20 cellular contexts compared by ENCODE assay signal in genomic region chr2:85867121-85867520, GRCh38. TPM values are rescaled to one million over a fixed set of nuclear protein-coding genes. Genes with fewer than 3 reads are reported as not detected.
DNase-seq lines count a peak whose midpoint lies in the region; ATAC-seq, FAIRE-seq and TF ChIP-seq lines count a peak whose summit lies in the region.
"Had no signal": no experiment of that assay in that cellular context is flagged by ENCODE, and none has a peak within 500 bp of the region (broad histone marks: within the 10 kb centered on the region; RNA-seq: fewer than 3 reads in every experiment).

No MANE protein-coding gene starts in this region.

- no peaks in the 10 kb centered on the region for H3K27me3 Mint-ChIP-seq in CD4-positive, alpha-beta T cell
- no peaks in the 10 kb centered on the region for H3K27me3 Mint-ChIP-seq in naive thymus-derived CD8-positive, alpha-beta T cell
- H3K27me3 Mint-ChIP-seq in activated naive CD4-positive, alpha-beta T cell treated with anti-CD3 and anti-CD28 coated beads, Interleukin-2, amount 10 ng/mL, durations not matched to agents 7 days and 5 days: no peaks in the 10 kb centered on the region

- no peaks in the 10 kb centered on the region for H3K36me3 ChIP-seq in WERI-Rb-1

- ATAC-seq in A549 (no peak), GM18502 (IDR thresholded peaks at IDR 0.05; ENCODE audit: poor library complexity, unreplicated experiment) (no peak), HG02623 (IDR thresholded peaks at IDR 0.05; ENCODE audit: unreplicated experiment) (no peak)
- ATAC-seq in CD4-positive, alpha-beta T cell (ENCODE audit: poor library complexity): no peak
- ATAC-seq in naive thymus-derived CD8-positive, alpha-beta T cell: no peak
- ATAC-seq: PC-3, SK-N-SH treated with all-trans-retinoic acid at 6 μM for 48 hours had no signal

- CTCF ChIA-PET in A549 (lab: Yijun Ruan, JAX): interaction anchor here (0.9 to 5.7 kb wide), 6 partner anchors 12 to 216 kb away, joined by 4 to 38 read pairs (median 12); partner anchors contain the start of gene ST3GAL5
- CTCF ChIA-PET in CD4-positive, alpha-beta T cell (lab: Charles Lee): interaction anchor here (1.1 to 1.8 kb wide), 2 partner anchors 21 to 53 kb away, joined by 3 to 11 read pairs; partner anchors contain the start of gene ST3GAL5
- CTCF ChIA-PET in activated naive CD4-positive, alpha-beta T cell treated with anti-CD3 and anti-CD28 coated beads, Interleukin-2, amount 10 ng/mL, durations not matched to agents 7 days and 5 days (lab: Charles Lee): interaction anchor here (0.6 to 1.5 kb wide), 2 partner anchors 196 to 211 kb away, joined by 3 to 5 read pairs; no protein-coding TSS in a partner anchor

- H3K27ac Mint-ChIP-seq in CD4-positive, alpha-beta T cell: peak overlapping the region; percentile 63
- H3K27ac Mint-ChIP-seq in naive thymus-derived CD8-positive, alpha-beta T cell: peak overlapping the region in 7 of 10 donors; percentile 29 to 100 (median 66)
- no peak overlapping the region for H3K27ac Mint-ChIP-seq in activated naive CD4-positive, alpha-beta T cell treated with anti-CD3 and anti-CD28 coated beads, Interleukin-2, amount 10 ng/mL, durations not matched to agents 7 days and 5 days

- H3K4me3 Mint-ChIP-seq in CD4-positive, alpha-beta T cell: no peak overlapping the region
- H3K4me3 Mint-ChIP-seq in naive thymus-derived CD8-positive, alpha-beta T cell: peak overlapping the region in 1 of 10 donors; percentile 36
- H3K4me3 Mint-ChIP-seq in activated naive CD4-positive, alpha-beta T cell treated with anti-CD3 and anti-CD28 coated beads, Interleukin-2, amount 10 ng/mL, durations not matched to agents 7 days and 5 days: no peak overlapping the region

- H3K27me3 ChIP-seq in CD4-positive, alpha-beta T cell (ENCODE audit: control insufficient read depth, insufficient read depth, low read length): no peaks in the 10 kb centered on the region
- no peaks in the 10 kb centered on the region for H3K27me3 ChIP-seq in WERI-Rb-1 (ENCODE audit: insufficient read depth, low read depth, severe bottlenecking)

- H3K4me2 ChIP-seq in A549: no peak overlapping the region

- TF ChIP-seq POLR2A in A549 (IDR thresholded peaks at IDR 0.05; ENCODE audit: low read length): no peak

- DNase-seq in A549 (ENCODE audit: low read depth in 1 of 2, low spot score in 1 of 2) (no peak), WERI-Rb-1 (no peak)
- DNase-seq in CD4-positive, alpha-beta T cell: no peak
- DNase-seq in naive thymus-derived CD8-positive, alpha-beta T cell: no peak
- DNase-seq in activated naive CD4-positive, alpha-beta T cell treated with anti-CD3 and anti-CD28 coated beads, Interleukin-2, amount 10 ng/mL, durations not matched to agents 7 days and 5 days: no peak
- DNase-seq: Caco-2, DMS153, GDM1, HCEC 1CT, NCI-H1417 treated with DMSO at 0.1 percent for 48 hours, NCI-H187 treated with DMSO at 0.1 percent for 48 hours, NCI-H226, NCI-H524 treated with DMSO at 0.1 percent for 48 hours, PC-3, RPMI8226, SIG-M5 had no signal

- no peak overlapping the region for H3K4me3 ChIP-seq in A549
- no peak overlapping the region for H3K4me3 ChIP-seq in WERI-Rb-1 (ENCODE audit: low read depth, low read length)

- no peaks in the 10 kb centered on the region for H3K4me1 ChIP-seq in A549
- H3K4me1 ChIP-seq: Caco-2 had no signal

- H3K4me1 Mint-ChIP-seq in CD4-positive, alpha-beta T cell (ENCODE audit: low read depth): peaks cover 61% of the 10 kb centered on the region
- H3K4me1 Mint-ChIP-seq in naive thymus-derived CD8-positive, alpha-beta T cell: peaks cover 27 to 67% (median 59%) of the 10 kb centered on the region in 4 donors
- H3K4me1 Mint-ChIP-seq in activated naive CD4-positive, alpha-beta T cell treated with anti-CD3 and anti-CD28 coated beads, Interleukin-2, amount 10 ng/mL, durations not matched to agents 7 days and 5 days: peaks cover 42% of the 10 kb centered on the region

- no peak overlapping the region for H3K27ac ChIP-seq in A549
- H3K27ac ChIP-seq in CD4-positive, alpha-beta T cell (ENCODE audit: low read depth, low read length): no peak overlapping the region
- H3K27ac ChIP-seq in WERI-Rb-1: peak overlapping the region; percentile 67; the same call in 1 of the 2 replicates
- H3K27ac ChIP-seq: C4-2B had no signal

- peaks cover 48% of the 10 kb centered on the region for H3K36me3 Mint-ChIP-seq in CD4-positive, alpha-beta T cell (ENCODE audit: low read depth)
- H3K36me3 Mint-ChIP-seq in naive thymus-derived CD8-positive, alpha-beta T cell: peaks cover 0 to 53% (median 0%) of the 10 kb centered on the region in 3 donors
- peaks cover 59% of the 10 kb centered on the region for H3K36me3 Mint-ChIP-seq in activated naive CD4-positive, alpha-beta T cell treated with anti-CD3 and anti-CD28 coated beads, Interleukin-2, amount 10 ng/mL, durations not matched to agents 7 days and 5 days

- no peak for TF ChIP-seq RAD21 in A549 (conservative IDR thresholded peaks at IDR 0.05 in 1 of 2, IDR thresholded peaks at IDR 0.05 in 1 of 2)

- no peak for FAIRE-seq in A549 (lab: Jason Lieb, UNC)

- 81% methylated on average over 1 of the region's 1 CpG for WGBS in A549 (ENCODE audit: missing lambda C conversion rate)

- no peaks in the 10 kb centered on the region for H3K9me3 ChIP-seq in A549
- H3K9me3 ChIP-seq in CD4-positive, alpha-beta T cell (ENCODE audit: control insufficient read depth, low read length): no peaks in the 10 kb centered on the region
- no peaks in the 10 kb centered on the region for H3K9me3 ChIP-seq in WERI-Rb-1 (ENCODE audit: severe bottlenecking)
- H3K9me3 ChIP-seq: Caco-2 had no signal

- POLR2A ChIA-PET in A549 (lab: Yijun Ruan, JAX): no interaction called here
- POLR2A ChIA-PET in CD4-positive, alpha-beta T cell (lab: Charles Lee): interaction anchor here (0.7 to 4.2 kb wide), 2 partner anchors 21 to 40 kb away, joined by 3 to 20 read pairs; partner anchors contain the start of gene ST3GAL5
- POLR2A ChIA-PET in naive thymus-derived CD8-positive, alpha-beta T cell (lab: Charles Lee): interaction anchor here (0.8 to 1.9 kb wide), 2 partner anchors 10 to 19 kb away, joined by 3 to 7 read pairs; no protein-coding TSS in a partner anchor

- TF ChIP-seq CTCF in A549 (IDR thresholded peaks at IDR 0.05) (no peak), WERI-Rb-1 (IDR thresholded peaks at IDR 0.05; ENCODE audit: low read depth, low read length) (no peak)
- no peak for TF ChIP-seq CTCF in CD4-positive, alpha-beta T cell (IDR thresholded peaks at IDR 0.05)

- no peak for TF ChIP-seq EP300 in A549 (IDR thresholded peaks at IDR 0.05)

- H3K9me3 Mint-ChIP-seq in CD4-positive, alpha-beta T cell: no peaks in the 10 kb centered on the region
- H3K9me3 Mint-ChIP-seq in naive thymus-derived CD8-positive, alpha-beta T cell: no peaks in the 10 kb centered on the region
- no peaks in the 10 kb centered on the region for H3K9me3 Mint-ChIP-seq in activated naive CD4-positive, alpha-beta T cell treated with anti-CD3 and anti-CD28 coated beads, Interleukin-2, amount 10 ng/mL, durations not matched to agents 7 days and 5 days

- intact Hi-C loops in CD4-positive, alpha-beta T cell (cut with DNase I, micrococcal nuclease): no loop called here

TF ChIP-seq in A549, 52 proteins besides CTCF, POLR2A, EP300 and RAD21 (continues in another document):
- TF ChIP-seq RCOR1 (IDR thresholded peaks at IDR 0.05; ENCODE audit: low read depth, low read length): no peak
- no peak for TF ChIP-seq HMGXB4 (CRISPR knock-in tag; IDR thresholded peaks at IDR 0.05; ENCODE audit: borderline replicate concordance)
- no peak for TF ChIP-seq FOSL2 (IDR thresholded peaks at IDR 0.05)
- TF ChIP-seq FOSL2 (CRISPR knock-in tag; IDR thresholded peaks at IDR 0.05): no peak
- TF ChIP-seq CBX8 (IDR thresholded peaks at IDR 0.05): no peak
- TF ChIP-seq SMC3 (IDR thresholded peaks at IDR 0.05): no peak

RNA-seq across cellular contexts. Expression of gene ST3GAL5, which starts 21.7 kb away (rescaled TPM):
- 115 and 119 TPM in 2 replicates for polyA plus RNA-seq in A549 (2011; rRNA removed)
- polyA plus RNA-seq in A549 (2012; cell fraction: cytosol; rRNA removed): 48.7 and 50.3 TPM in 2 replicates
- 37.9 and 52.9 TPM in 2 replicates for polyA plus RNA-seq in A549 (2012; cell fraction: nucleus; rRNA removed)
- 34.1 to 36.9 TPM (median 35.9 TPM) in 3 replicates for polyA plus RNA-seq in A549 (2017; fragmentation: RNase III; extraction: RNeasy Plus Mini Kit Qiagen cat#74134 plus additional on column Dnase treatment)
- polyA minus RNA-seq in A549 (2011; rRNA and poly(A)+ RNA removed): 59.3 and 67.7 TPM in 2 replicates
- 10 to 100 TPM; 76.7 to 77.8 TPM for total RNA-seq in CD4-positive, alpha-beta T cell
- 10 to 100 TPM; 42.1 to 44.1 TPM for total RNA-seq in naive thymus-derived CD8-positive, alpha-beta T cell
- polyA plus RNA-seq in naive thymus-derived CD8-positive, alpha-beta T cell: 10 to 100 TPM; 17.1 to 23.8 (median 17.3) TPM
